Comparison of ENCODE assay signal across 9 cellular contexts in the genomic region with DNA sequence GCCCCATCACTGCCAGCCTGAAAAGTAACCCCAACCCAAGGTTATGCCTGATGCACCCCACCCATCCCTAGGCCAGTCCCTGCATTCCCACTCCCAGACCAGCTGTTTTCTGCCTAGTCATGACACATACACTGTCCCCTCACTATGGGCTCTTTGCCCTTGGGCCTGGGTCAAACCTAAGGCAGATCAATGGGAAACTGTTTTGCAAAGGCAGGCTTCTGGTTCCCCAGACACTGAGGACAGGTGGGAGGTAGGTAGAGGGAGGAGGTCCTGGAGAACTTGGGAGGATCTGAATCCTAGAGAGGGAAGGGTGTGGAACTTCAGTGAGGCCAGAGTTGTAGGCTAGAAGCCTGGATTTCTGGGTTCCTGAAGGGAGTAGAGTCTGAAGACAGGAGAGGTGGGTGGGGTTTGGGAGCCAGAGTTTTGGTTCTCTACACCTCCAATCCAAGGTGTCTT. TPM values are rescaled to one million over a fixed set of nuclear protein-coding genes. Genes with fewer than 3 reads are reported as not detected.
DNase-seq lines count a peak whose midpoint lies in the region; ATAC-seq and TF ChIP-seq lines count a peak whose summit lies in the region.
"Had no signal": no experiment of that assay in that cellular context is flagged by ENCODE, and none has a peak within 500 bp of the region (broad histone marks: within the 10 kb centered on the region; RNA-seq: fewer than 3 reads in every experiment).

No MANE protein-coding gene starts in this region.

- DNase-seq in GM12865 (ENCODE audit: low read depth) (no peak), fibroblast of pulmonary artery (ENCODE audit: low read depth) (no peak), sigmoid colon (no peak), NCI-H2107 treated with DMSO at 0.1 percent for 48 hours (lab: John Stamatoyannopoulos, UW; ENCODE audit: unreplicated experiment) (no peak)
- no peak for DNase-seq in activated CD4-positive, CD25-positive, alpha-beta regulatory T cell treated with anti-CD3 and anti-CD28 coated beads, Interleukin-2, amount 50 U/mL, for 72 hours
- no peak for DNase-seq in activated CD4-positive, alpha-beta T cell treated with anti-CD3 and anti-CD28 coated beads, Interleukin-2, amount 50 U/mL, for 4 hours

- intact Hi-C loops in sigmoid colon (cut with DNase I): no loop called here

- no peak for TF ChIP-seq EP300 in sigmoid colon (IDR thresholded peaks at IDR 0.05)

- no peak for TF ChIP-seq CTCF in GM12865 (IDR thresholded peaks at IDR 0.05; ENCODE audit: insufficient read depth, low read depth, low read length, missing control alignments)
- no peak for TF ChIP-seq CTCF in VCaP (conservative IDR thresholded peaks at IDR 0.05)
- no peak for TF ChIP-seq CTCF in fibroblast of pulmonary artery (IDR thresholded peaks at IDR 0.05; ENCODE audit: low read length, missing control alignments)
- no peak for TF ChIP-seq CTCF in sigmoid colon (IDR thresholded peaks at IDR 0.05)

- H3K27ac ChIP-seq in VCaP (peak overlapping the region; percentile 99), sigmoid colon (peak overlapping the region; percentile 92 to 98 (median 94))

- ATAC-seq in HG02678 (IDR thresholded peaks at IDR 0.05; ENCODE audit: unreplicated experiment): no peak

- peak overlapping the region; percentile 97 for H3K4me3 ChIP-seq in GM12865 (ENCODE audit: low read depth, low read length)
- peak overlapping the region; percentile 83 for H3K4me3 ChIP-seq in fibroblast of pulmonary artery (replicated peaks; ENCODE audit: low read depth, low read length)
- peak overlapping the region; percentile 64 to 76 (median 73) for H3K4me3 ChIP-seq in sigmoid colon

- no peaks in the 10 kb centered on the region for H3K27me3 ChIP-seq in sigmoid colon

- no peaks in the 10 kb centered on the region for H3K9me3 ChIP-seq in sigmoid colon

- TF ChIP-seq POLR2A in sigmoid colon (IDR thresholded peaks at IDR 0.05): no peak

- H3K4me1 ChIP-seq in sigmoid colon: peaks cover 0 to 41% (median 34%) of the 10 kb centered on the region in 4 donors

- peaks cover 24 to 36% (median 28%) of the 10 kb centered on the region in 4 donors for H3K36me3 ChIP-seq in sigmoid colon

RNA-seq across cellular contexts. Expression of gene CLIC1, which starts 2.1 kb away (rescaled TPM):
- 100 to 1,000 TPM; 172 to 251 (median 214) TPM for total RNA-seq in sigmoid colon
- polyA plus RNA-seq in sigmoid colon: 100 to 1,000 TPM; 623 to 668 (median 634) TPM

RNA-seq across cellular contexts. Expression of gene DDAH2, which starts 5.2 kb away (rescaled TPM):
- 100 to 1,000 TPM in 2 of 4 donors, 10 to 100 TPM in 2; 86.7 to 146 (median 107) TPM for total RNA-seq in sigmoid colon
- polyA plus RNA-seq in sigmoid colon: 100 to 1,000 TPM; 137 to 340 (median 213) TPM

RNA-seq across cellular contexts. Expression of gene MSH5, which starts 5.5 kb away (rescaled TPM):
- 10 to 100 TPM in 1 of 4 donors, 1 to 10 TPM in 3; 4.2 to 23.5 (median 5.7) TPM for total RNA-seq in sigmoid colon
- polyA plus RNA-seq in sigmoid colon: 10 to 100 TPM in 1 of 3 donors, 1 to 10 TPM in 1, not detected in 1; 1.6 to 18.7 TPM

RNA-seq across cellular contexts. Expression of gene MPIG6B, which starts 11.1 kb away (rescaled TPM):
- total RNA-seq in sigmoid colon: not detected
- under 1 TPM in 1 of 3 donors, not detected in 2; 0.13 TPM for polyA plus RNA-seq in sigmoid colon
- total RNA-seq: T-helper 2 cell treated with Interferon-gamma antibody and Interleukin-4, amounts not matched to agents 100 ng/mL and 5 ng/mL, for 36 hours had no signal

RNA-seq across cellular contexts. Expression of gene LY6G6C, which starts 12.7 kb away (rescaled TPM):
- not detected for total RNA-seq in sigmoid colon
- 1 to 10 TPM in 2 of 3 donors, under 1 TPM in 1; 0.07 to 1.2 (median 1.2) TPM for polyA plus RNA-seq in sigmoid colon
- total RNA-seq: T-helper 2 cell treated with Interferon-gamma antibody and Interleukin-4, amounts not matched to agents 100 ng/mL and 5 ng/mL, for 36 hours had no signal
